Comparison of ENCODE assay signal across 9 cellular contexts in the genomic region with DNA sequence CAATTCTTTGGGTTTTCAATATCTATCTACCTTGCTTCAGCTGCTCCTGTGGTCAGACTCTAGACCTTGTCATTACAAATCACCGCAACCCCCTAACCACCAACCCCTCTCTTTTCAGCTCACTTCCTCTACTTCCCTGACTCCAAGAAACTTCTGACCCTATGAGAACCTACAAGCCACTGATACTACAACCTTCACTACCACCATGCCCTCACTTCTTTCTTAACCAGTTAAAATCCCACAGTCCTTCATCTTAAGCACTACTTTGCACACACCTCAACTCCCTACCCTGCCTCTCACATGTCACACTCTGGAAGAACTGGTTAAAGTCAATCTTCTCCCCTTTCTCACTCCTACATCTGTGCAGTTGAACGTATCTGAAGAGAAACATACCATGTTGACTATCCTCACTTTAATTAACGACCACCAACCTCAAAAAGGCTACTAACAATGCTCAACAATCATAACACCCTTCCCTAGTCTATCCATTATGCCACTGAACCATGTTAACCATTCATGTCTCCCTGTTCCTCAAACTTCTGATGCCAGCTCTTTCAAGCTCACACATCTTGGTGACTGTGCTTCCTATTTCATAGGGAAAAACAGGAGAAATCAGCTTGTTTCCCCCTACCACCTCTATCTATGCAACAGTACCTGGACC. TPM values are rescaled to one million over a fixed set of nuclear protein-coding genes. Genes with fewer than 3 reads are reported as not detected.
DNase-seq lines count a peak whose midpoint lies in the region; ATAC-seq and TF ChIP-seq lines count a peak whose summit lies in the region.
"Had no signal": no experiment of that assay in that cellular context is flagged by ENCODE, and none has a peak within 500 bp of the region (broad histone marks: within the 10 kb centered on the region; RNA-seq: fewer than 3 reads in every experiment).

No MANE protein-coding gene starts in this region.

- H3K4me3 Mint-ChIP-seq in activated T-helper 1 cell treated with anti-CD3 and anti-CD28 coated beads, Interleukin-12 subunit alpha, Interleukin-12 subunit beta, Interleukin-2, Interleukin-4 antibody, amounts not matched to agents 30 ng/mL and 10 ng/mL and 1 ng/mL, durations not matched to agents 14 hours and 24 hours and 36 hours: no peak overlapping the region
- H3K4me3 Mint-ChIP-seq in activated naive CD4-positive, alpha-beta T cell treated with anti-CD3 and anti-CD28 coated beads, Interleukin-2, amount 10 ng/mL, durations not matched to agents 7 days and 5 days: no peak overlapping the region

- no peak overlapping the region for H2AFZ ChIP-seq in SU-DHL-6 (ENCODE audit: low read depth, low read length, severe bottlenecking)
- H2AFZ ChIP-seq: GM23248 had no signal

- H3K27me3 Mint-ChIP-seq in activated T-helper 1 cell treated with anti-CD3 and anti-CD28 coated beads, Interleukin-12 subunit alpha, Interleukin-12 subunit beta, Interleukin-2, Interleukin-4 antibody, amounts not matched to agents 30 ng/mL and 10 ng/mL and 1 ng/mL, durations not matched to agents 14 hours and 24 hours and 36 hours (ENCODE audit: insufficient read depth): no peaks in the 10 kb centered on the region
- no peaks in the 10 kb centered on the region for H3K27me3 Mint-ChIP-seq in activated naive CD4-positive, alpha-beta T cell treated with anti-CD3 and anti-CD28 coated beads, Interleukin-2, amount 10 ng/mL, durations not matched to agents 7 days and 5 days

- H3K4me1 Mint-ChIP-seq in activated T-helper 1 cell treated with anti-CD3 and anti-CD28 coated beads, Interleukin-12 subunit alpha, Interleukin-12 subunit beta, Interleukin-2, Interleukin-4 antibody, amounts not matched to agents 30 ng/mL and 10 ng/mL and 1 ng/mL, durations not matched to agents 14 hours and 24 hours and 36 hours (ENCODE audit: low read depth): peaks cover 10% of the 10 kb centered on the region
- H3K4me1 Mint-ChIP-seq in activated naive CD4-positive, alpha-beta T cell treated with anti-CD3 and anti-CD28 coated beads, Interleukin-2, amount 10 ng/mL, durations not matched to agents 7 days and 5 days: peaks cover 20% of the 10 kb centered on the region

- peak; percentile 88 for ATAC-seq in GM18502 (IDR thresholded peaks at IDR 0.05; ENCODE audit: poor library complexity, unreplicated experiment)
- peak; percentile 42 for ATAC-seq in HG03060 (IDR thresholded peaks at IDR 0.05; ENCODE audit: low read depth, unreplicated experiment)
- ATAC-seq in heart right ventricle: no peak

- H3K4me1 ChIP-seq in spleen: peaks cover 10 to 80% (median 37%) of the 10 kb centered on the region in 6 donors
- peaks cover 0 to 39% (median 15%) of the 10 kb centered on the region in 9 donors for H3K4me1 ChIP-seq in heart right ventricle

- H3K4me3 ChIP-seq in SU-DHL-6 (ENCODE audit: insufficient read depth, low read length, poor library complexity, severe bottlenecking) (no peak overlapping the region), spleen (no peak overlapping the region), heart right ventricle (no peak overlapping the region)
- H3K4me3 ChIP-seq: GM23248 had no signal

- no peaks in the 10 kb centered on the region for H3K9me2 ChIP-seq in SU-DHL-6 (replicated peaks; ENCODE audit: insufficient read depth, low read length)

- peak overlapping the region; percentile 3 for H3K4me2 ChIP-seq in SU-DHL-6 (ENCODE audit: low read depth, low read length, poor library complexity, severe bottlenecking)

- no peak for TF ChIP-seq POLR2A in spleen (IDR thresholded peaks at IDR 0.05)

- H3K36me3 Mint-ChIP-seq in activated T-helper 1 cell treated with anti-CD3 and anti-CD28 coated beads, Interleukin-12 subunit alpha, Interleukin-12 subunit beta, Interleukin-2, Interleukin-4 antibody, amounts not matched to agents 30 ng/mL and 10 ng/mL and 1 ng/mL, durations not matched to agents 14 hours and 24 hours and 36 hours (ENCODE audit: low read depth): peaks cover 3% of the 10 kb centered on the region
- peaks cover 7% of the 10 kb centered on the region for H3K36me3 Mint-ChIP-seq in activated naive CD4-positive, alpha-beta T cell treated with anti-CD3 and anti-CD28 coated beads, Interleukin-2, amount 10 ng/mL, durations not matched to agents 7 days and 5 days

- no peaks in the 10 kb centered on the region for H3K9me3 Mint-ChIP-seq in activated T-helper 1 cell treated with anti-CD3 and anti-CD28 coated beads, Interleukin-12 subunit alpha, Interleukin-12 subunit beta, Interleukin-2, Interleukin-4 antibody, amounts not matched to agents 30 ng/mL and 10 ng/mL and 1 ng/mL, durations not matched to agents 14 hours and 24 hours and 36 hours
- no peaks in the 10 kb centered on the region for H3K9me3 Mint-ChIP-seq in activated naive CD4-positive, alpha-beta T cell treated with anti-CD3 and anti-CD28 coated beads, Interleukin-2, amount 10 ng/mL, durations not matched to agents 7 days and 5 days

- H3F3A ChIP-seq in SU-DHL-6 (ENCODE audit: insufficient read depth): peaks cover 22% of the 10 kb centered on the region

- H3K9ac ChIP-seq in SU-DHL-6 (ENCODE audit: low read length): no peak overlapping the region
- H3K9ac ChIP-seq: GM23248 had no signal

- DNase-seq in GM20000 (ENCODE audit: low spot score): peak; percentile 21
- no peak for DNase-seq in spleen
- no peak for DNase-seq in heart right ventricle
- no peak for DNase-seq in activated T-helper 1 cell treated with anti-CD3 and anti-CD28 coated beads, Interleukin-12 subunit alpha, Interleukin-12 subunit beta, Interleukin-2, Interleukin-4 antibody, amounts not matched to agents 30 ng/mL and 10 ng/mL and 1 ng/mL, durations not matched to agents 14 hours and 24 hours and 36 hours (ENCODE audit: low spot score)
- DNase-seq in activated naive CD4-positive, alpha-beta T cell treated with anti-CD3 and anti-CD28 coated beads, Interleukin-2, amount 10 ng/mL, durations not matched to agents 7 days and 5 days: no peak
- DNase-seq: GM23248 had no signal

- no peak overlapping the region for H3K27ac Mint-ChIP-seq in activated T-helper 1 cell treated with anti-CD3 and anti-CD28 coated beads, Interleukin-12 subunit alpha, Interleukin-12 subunit beta, Interleukin-2, Interleukin-4 antibody, amounts not matched to agents 30 ng/mL and 10 ng/mL and 1 ng/mL, durations not matched to agents 14 hours and 24 hours and 36 hours
- no peak overlapping the region for H3K27ac Mint-ChIP-seq in activated naive CD4-positive, alpha-beta T cell treated with anti-CD3 and anti-CD28 coated beads, Interleukin-2, amount 10 ng/mL, durations not matched to agents 7 days and 5 days

- CTCF ChIA-PET in activated naive CD4-positive, alpha-beta T cell treated with anti-CD3 and anti-CD28 coated beads, Interleukin-2, amount 10 ng/mL, durations not matched to agents 7 days and 5 days (lab: Charles Lee): no interaction called here

- WGBS in spleen, 5 donors: 73 to 81% (median 79%) methylated on average over 3 of the region's 3 CpGs
- 95 to 98% methylated on average over 3 of the region's 3 CpGs for WGBS in heart right ventricle, 2 donors

- H3K27ac ChIP-seq in SU-DHL-6 (ENCODE audit: low read depth, low read length): peak overlapping the region; percentile 36
- H3K27ac ChIP-seq in spleen: peak overlapping the region in 1 of 8 donors; percentile 41
- peak overlapping the region in 1 of 10 donors; percentile 5 for H3K27ac ChIP-seq in heart right ventricle
- H3K27ac ChIP-seq: GM23248 had no signal

- H3K36me3 ChIP-seq in SU-DHL-6 (ENCODE audit: low read length): peaks cover 9% of the 10 kb centered on the region
- H3K36me3 ChIP-seq in spleen: peaks cover 0 to 26% (median 9%) of the 10 kb centered on the region in 6 donors
- H3K36me3 ChIP-seq in heart right ventricle: peaks cover 0 to 34% (median 0%) of the 10 kb centered on the region in 9 donors

- intact Hi-C loops in spleen (cut with DNase I; ENCODE audit: low total_unique reads) (no loop called here), heart right ventricle (cut with DNase I) (no loop called here)
- intact Hi-C loops in activated T-helper 1 cell treated with anti-CD3 and anti-CD28 coated beads, Interleukin-12 subunit alpha, Interleukin-12 subunit beta, Interleukin-2, Interleukin-4 antibody, amounts not matched to agents 30 ng/mL and 10 ng/mL and 1 ng/mL, durations not matched to agents 14 hours and 24 hours and 36 hours (cut with micrococcal nuclease): no loop called here

- H3K9me3 ChIP-seq in SU-DHL-6 (ENCODE audit: insufficient read depth, low read length) (no peaks in the 10 kb centered on the region), spleen (no peaks in the 10 kb centered on the region), heart right ventricle (no peaks in the 10 kb centered on the region)

- no peaks in the 10 kb centered on the region for H4K20me1 ChIP-seq in SU-DHL-6 (ENCODE audit: low read depth, low read length)

- TF ChIP-seq CTCF in GM20000 (IDR thresholded peaks at IDR 0.05; ENCODE audit: extremely low read depth, missing control alignments) (no peak), SU-DHL-6 (IDR thresholded peaks at IDR 0.05; ENCODE audit: insufficient read depth, low read length, poor library complexity, severe bottlenecking) (no peak), spleen (IDR thresholded peaks at IDR 0.05 in 8 of 11, conservative IDR thresholded peaks at IDR 0.05 in 3 of 11) (no peak), heart right ventricle (IDR thresholded peaks at IDR 0.05) (no peak)

- peaks cover 84% of the 10 kb centered on the region for H3K79me2 ChIP-seq in SU-DHL-6 (ENCODE audit: insufficient read depth, low read length)

- H3K27me3 ChIP-seq in SU-DHL-6 (ENCODE audit: low read length) (no peaks in the 10 kb centered on the region), spleen (replicated peaks in 1 of 7) (no peaks in the 10 kb centered on the region), heart right ventricle (no peaks in the 10 kb centered on the region)

RNA-seq across cellular contexts. Expression of gene EIF2AK3, which starts 12.6 kb away (rescaled TPM):
- total RNA-seq in spleen (10 to 100 TPM; 17.6 to 29.8 (median 23.7) TPM), heart right ventricle (10 to 100 TPM in 6 of 10 donors, 1 to 10 TPM in 4; 5.9 to 21.5 (median 10.4) TPM)
- polyA plus RNA-seq in spleen (1 to 10 TPM; 4.3 to 5.4 (median 5.3) TPM), heart right ventricle (1 to 10 TPM; 4.6 to 9.6 TPM)
- total RNA-seq in activated T-helper 1 cell treated with anti-CD3 and anti-CD28 coated beads, Interleukin-12 subunit alpha, Interleukin-12 subunit beta, Interleukin-2, Interleukin-4 antibody, amounts not matched to agents 30 ng/mL and 10 ng/mL and 1 ng/mL, durations not matched to agents 14 hours and 24 hours and 36 hours: 28.7 and 29.6 TPM in 2 replicates

Comparison
In these comparisons a context has a peak if more than half of its experiments do, and no peak if none do; other contexts are left out.
1. ATAC-seq: peak in GM18502 (single experiment) and HG03060 (single experiment); none in heart right ventricle (0 of 8).